2 cellular contexts compared by ENCODE assay signal in genomic region chr10:114724295-114724694, GRCh38.
TF ChIP-seq lines count a peak whose summit lies in the region.

No MANE protein-coding gene starts in this region.

TF ChIP-seq in liver, 16 proteins besides CTCF, POLR2A, EP300 and RAD21 (continued from another document):
- TF ChIP-seq REST (IDR thresholded peaks at IDR 0.05) (peak; percentile 21), EGR1 (IDR thresholded peaks at IDR 0.05; ENCODE audit: low read depth in 2 of 2) (no peak), GABPA (IDR thresholded peaks at IDR 0.05 in 1 of 2, conservative IDR thresholded peaks at IDR 0.05 in 1 of 2) (no peak), ATF3 (IDR thresholded peaks at IDR 0.05) (peak; percentile 47), SP1 (IDR thresholded peaks at IDR 0.05) (peak; percentile 26), MAX (IDR thresholded peaks at IDR 0.05) (peak; percentile 52), HNF4G (IDR thresholded peaks at IDR 0.05) (no peak), RXRA (IDR thresholded peaks at IDR 0.05) (peak; percentile 92 to 93), TAF1 (conservative IDR thresholded peaks at IDR 0.05) (no peak), FOXA2 (IDR thresholded peaks at IDR 0.05) (peak; percentile 48)

TF ChIP-seq in HepG2, 621 proteins besides CTCF, POLR2A, EP300 and RAD21 (continued from another document):
- TF ChIP-seq ZNF280B (CRISPR knock-in tag; IDR thresholded peaks at IDR 0.05; ENCODE audit: borderline replicate concordance) (no peak), ZNF646 (CRISPR knock-in tag; IDR thresholded peaks at IDR 0.05) (no peak), ZBTB40 (IDR thresholded peaks at IDR 0.05) (no peak), ZBTB40 (CRISPR knock-in tag; IDR thresholded peaks at IDR 0.05) (no peak), KLF16 (CRISPR knock-in tag; IDR thresholded peaks at IDR 0.05) (no peak), HMG20A (CRISPR knock-in tag; IDR thresholded peaks at IDR 0.05; ENCODE audit: borderline replicate concordance) (no peak), DMAP1 (CRISPR knock-in tag; IDR thresholded peaks at IDR 0.05) (no peak), ZNF547 (CRISPR knock-in tag; IDR thresholded peaks at IDR 0.05) (no peak), PRDM10 (CRISPR knock-in tag; IDR thresholded peaks at IDR 0.05; ENCODE audit: low read depth) (no peak), YEATS2 (CRISPR knock-in tag; IDR thresholded peaks at IDR 0.05; ENCODE audit: borderline replicate concordance) (no peak), MAFK (conservative IDR thresholded peaks at IDR 0.05 in 1 of 2, IDR thresholded peaks at IDR 0.05 in 1 of 2; ENCODE audit: low read length in 2 of 2) (no peak), ZZZ3 (CRISPR knock-in tag; IDR thresholded peaks at IDR 0.05; ENCODE audit: borderline replicate concordance) (no peak), IRF9 (CRISPR knock-in tag; IDR thresholded peaks at IDR 0.05; ENCODE audit: borderline replicate concordance) (no peak), RXRB (CRISPR knock-in tag; IDR thresholded peaks at IDR 0.05; ENCODE audit: borderline replicate concordance) (no peak), ZBED4 (CRISPR knock-in tag; IDR thresholded peaks at IDR 0.05; ENCODE audit: borderline replicate concordance) (no peak)
